14 cellular contexts compared by ENCODE assay signal in the genomic region with DNA sequence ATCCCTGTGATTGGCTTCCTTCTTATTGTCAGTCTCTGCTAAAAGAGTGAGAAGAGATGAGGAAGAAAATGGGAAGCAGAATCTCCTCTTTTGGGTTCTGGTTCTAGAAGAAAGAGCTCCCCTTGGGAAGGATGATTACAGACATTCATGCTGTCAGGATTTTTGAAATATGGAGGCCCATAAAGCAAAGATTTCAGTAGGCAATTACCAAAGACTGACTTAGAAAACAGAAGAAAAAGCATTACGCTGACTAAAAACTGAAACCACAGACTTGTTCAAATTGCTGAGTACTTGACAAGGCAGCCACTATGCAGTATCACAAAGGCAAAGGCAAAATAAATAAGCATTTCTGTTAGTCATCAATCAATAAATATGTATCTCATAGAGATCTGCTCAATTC.
A peak's percentile ranks its signal among the peaks of the same experiment; 100 is the strongest.
DNase-seq lines count a peak whose midpoint lies in the region; ATAC-seq and TF ChIP-seq lines count a peak whose summit lies in the region.
"Had no signal": no experiment of that assay in that cellular context is flagged by ENCODE, and none has a peak within 500 bp of the region (broad histone marks: within the 10 kb centered on the region; RNA-seq: fewer than 3 reads in every experiment).

No MANE protein-coding gene starts in this region.

- no peak overlapping the region for H3K4me2 ChIP-seq in fibroblast of lung (ENCODE audit: extremely low read depth, insufficient read depth, low read length)

- H3K9me3 Mint-ChIP-seq in activated CD4-positive, alpha-beta T cell treated with anti-CD3 and anti-CD28 coated beads, Interleukin-2, amount 10 ng/mL, durations not matched to agents 24 days and 14 days: no peaks in the 10 kb centered on the region

- DNase-seq in fibroblast of lung (ENCODE audit: low read depth in 2 of 2) (peak in 1 of 2 donors; percentile 33), NCI-H1417 treated with DMSO at 0.1 percent for 48 hours (lab: John Stamatoyannopoulos, UW) (no peak), left cardiac atrium (no peak), ecto neural progenitor cell (ENCODE audit: low spot score) (no peak)
- no peak for DNase-seq in activated CD4-positive, alpha-beta T cell treated with anti-CD3 and anti-CD28 coated beads, Interleukin-2, amount 10 ng/mL, durations not matched to agents 24 days and 14 days
- DNase-seq: AML-193, DMS79 treated with DMSO at 0.1 percent for 48 hours, NCI-H526, SJCRH30, tibial artery had no signal

- no peaks in the 10 kb centered on the region for H3K27me3 Mint-ChIP-seq in activated CD4-positive, alpha-beta T cell treated with anti-CD3 and anti-CD28 coated beads, Interleukin-2, amount 10 ng/mL, durations not matched to agents 24 days and 14 days

- no peaks in the 10 kb centered on the region for H3K9me3 ChIP-seq in fibroblast of lung (ENCODE audit: control insufficient read depth, insufficient read depth, low read depth, low read length)
- H3K9me3 ChIP-seq: SJCRH30, tibial artery had no signal

- no peak overlapping the region for H3K9ac ChIP-seq in fibroblast of lung (ENCODE audit: insufficient read depth, low read length)

- TF ChIP-seq CTCF in fibroblast of lung (conservative IDR thresholded peaks at IDR 0.05 in 1 of 2, IDR thresholded peaks at IDR 0.05 in 1 of 2; ENCODE audit: low read depth in 1 of 2, low read length in 2 of 2): no peak

- peak; percentile 87 for ATAC-seq in GM18519 (IDR thresholded peaks at IDR 0.05; ENCODE audit: low FRiP score, unreplicated experiment)
- ATAC-seq in GM21529 (IDR thresholded peaks at IDR 0.05; ENCODE audit: unreplicated experiment): peak; percentile 94
- peak; percentile 83 for ATAC-seq in HG03066 (IDR thresholded peaks at IDR 0.05; ENCODE audit: low read depth, unreplicated experiment)
- no peak for ATAC-seq in left cardiac atrium

- peak overlapping the region; percentile 16 for H2AFZ ChIP-seq in fibroblast of lung (ENCODE audit: low read length)

- H3K79me2 ChIP-seq in fibroblast of lung (ENCODE audit: control insufficient read depth, insufficient read depth, low read length): no peaks in the 10 kb centered on the region

- intact Hi-C loops in activated CD4-positive, alpha-beta T cell treated with anti-CD3 and anti-CD28 coated beads, Interleukin-2, amount 10 ng/mL, durations not matched to agents 24 days and 14 days (cut with micrococcal nuclease): no loop called here
- intact Hi-C loops in left cardiac atrium (cut with DNase I): no loop called here

- no peak overlapping the region for H3K4me3 ChIP-seq in fibroblast of lung (replicated peaks in 1 of 4; ENCODE audit: control extremely low read depth in 1 of 4, insufficient read depth in 1 of 4, low read depth in 3 of 4, low read length in 4 of 4)
- H3K4me3 ChIP-seq: SJCRH30, tibial artery had no signal

- no peaks in the 10 kb centered on the region for H4K20me1 ChIP-seq in fibroblast of lung (ENCODE audit: control insufficient read depth, extremely low read depth, insufficient read depth, low read length)

- no peak overlapping the region for H3K27ac ChIP-seq in fibroblast of lung (ENCODE audit: insufficient read depth, low read length)
- H3K27ac ChIP-seq: epithelial cell of prostate, SJCRH30, tibial artery had no signal

- no peak overlapping the region for H3K4me3 Mint-ChIP-seq in activated CD4-positive, alpha-beta T cell treated with anti-CD3 and anti-CD28 coated beads, Interleukin-2, amount 10 ng/mL, durations not matched to agents 24 days and 14 days

- no peaks in the 10 kb centered on the region for H3K27me3 ChIP-seq in fibroblast of lung (ENCODE audit: control insufficient read depth, insufficient read depth, low read length)
- H3K27me3 ChIP-seq: SJCRH30, tibial artery had no signal

- no peaks in the 10 kb centered on the region for H3K4me1 ChIP-seq in fibroblast of lung (ENCODE audit: control insufficient read depth, extremely low read depth, insufficient read depth, low read length)
- H3K4me1 ChIP-seq: SJCRH30, tibial artery had no signal

- no peaks in the 10 kb centered on the region for H3K36me3 Mint-ChIP-seq in activated CD4-positive, alpha-beta T cell treated with anti-CD3 and anti-CD28 coated beads, Interleukin-2, amount 10 ng/mL, durations not matched to agents 24 days and 14 days (ENCODE audit: low read depth)

- H3K4me1 Mint-ChIP-seq in activated CD4-positive, alpha-beta T cell treated with anti-CD3 and anti-CD28 coated beads, Interleukin-2, amount 10 ng/mL, durations not matched to agents 24 days and 14 days: no peaks in the 10 kb centered on the region

- no peaks in the 10 kb centered on the region for H3K36me3 ChIP-seq in fibroblast of lung (ENCODE audit: control insufficient read depth, insufficient read depth, low read length)
- H3K36me3 ChIP-seq: SJCRH30, tibial artery had no signal

- no peak overlapping the region for H3K27ac Mint-ChIP-seq in activated CD4-positive, alpha-beta T cell treated with anti-CD3 and anti-CD28 coated beads, Interleukin-2, amount 10 ng/mL, durations not matched to agents 24 days and 14 days

Comparison
In these comparisons a context has a peak if more than half of its experiments do, and no peak if none do; other contexts are left out.
1. ATAC-seq: peak in GM18519 (single experiment), GM21529 (single experiment) and HG03066 (single experiment); none in left cardiac atrium (0 of 2).